12 cellular contexts compared by ENCODE assay signal in genomic region chr9:99019523-99020331, GRCh38.
A peak's percentile ranks its signal among the peaks of the same experiment; 100 is the strongest.
DNase-seq lines count a peak whose midpoint lies in the region; ATAC-seq and TF ChIP-seq lines count a peak whose summit lies in the region.
"Had no signal": no experiment of that assay in that cellular context is flagged by ENCODE, and none has a peak within 500 bp of the region (broad histone marks: within the 10 kb centered on the region; RNA-seq: fewer than 3 reads in every experiment).

No MANE protein-coding gene starts in this region.

- H3K36me3 ChIP-seq in BJ (ENCODE audit: control insufficient read depth, insufficient read depth, low read length) (peaks cover 7% of the 10 kb centered on the region), esophagus muscularis mucosa (peaks cover 48 to 95% (median 76%) of the 10 kb centered on the region in 4 donors)

- TF ChIP-seq CTCF in BJ (IDR thresholded peaks at IDR 0.05; ENCODE audit: insufficient read depth, low read depth, low read length) = no peak
- no peak for TF ChIP-seq CTCF in RWPE1 (conservative IDR thresholded peaks at IDR 0.05; ENCODE audit: low read depth)
- TF ChIP-seq CTCF in esophagus muscularis mucosa (IDR thresholded peaks at IDR 0.05) = no peak

- TF ChIP-seq POLR2A in esophagus muscularis mucosa (IDR thresholded peaks at IDR 0.05; ENCODE audit: low read depth) = no peak

- CTCF ChIA-PET in BJ (lab: Yijun Ruan, JAX) = interaction anchor here (0.7 to 1.4 kb wide), 7 partner anchors 15 to 159 kb away, joined by 3 to 4 read pairs (median 3); no protein-coding TSS in a partner anchor
- CTCF ChIA-PET in RWPE1 (lab: Yijun Ruan, JAX) = interaction anchor here (0.6 kb wide), 1 partner anchor 13 kb away, joined by 3 read pairs; no protein-coding TSS in a partner anchor

- H3K4me3 ChIP-seq in BJ (ENCODE audit: low read depth, low read length) (no peak overlapping the region), esophagus muscularis mucosa (no peak overlapping the region)

- 61% methylated on average over 3 of the region's 3 CpGs for WGBS in esophagus muscularis mucosa

- H3K27ac ChIP-seq in RWPE1 (no peak overlapping the region), esophagus muscularis mucosa (replicated peaks in 1 of 4) (peak overlapping the region; percentile 49 to 71 (median 62))

- POLR2A ChIA-PET in BJ (lab: Charles Lee) = no interaction called here
- POLR2A ChIA-PET in RWPE1 (lab: Yijun Ruan, JAX; ENCODE audit: low non-redundant PET) = no interaction called here

- H3K4me1 ChIP-seq in esophagus muscularis mucosa = peaks cover 0 to 33% (median 20%) of the 10 kb centered on the region in 4 donors

- intact Hi-C loops in esophagus muscularis mucosa (cut with DNase I) = no loop called here

- DNase-seq in BJ (ENCODE audit: low read depth) (peak; percentile 98), RWPE1 (ENCODE audit: low spot score) (peak; percentile 83), esophagus muscularis mucosa (ENCODE audit: extremely low spot score) (no peak), non-pigmented ciliary epithelial cell (ENCODE audit: low read depth) (peak; percentile 92), NCI-H146 (lab: John Stamatoyannopoulos, UW) (no peak)
- no peak for DNase-seq in stimulated activated CD4-positive, alpha-beta T cell treated with anti-CD3 and anti-CD28 coated beads, Interleukin-4, amount 100 ng/mL, for 1 hour
- DNase-seq: activated CD4-positive, alpha-beta T cell treated with anti-CD3 and anti-CD28 coated beads, Interleukin-2, amount 50 U/mL, for 4 hours; Calu3; NCI-H510A; stimulated activated naive B cell treated with anti-CD40 and anti-IgM and Interleukin-4, amounts not matched to agents 10 μg/mL and 1 μg/mL and 100 μg/mL, for 72 hours had no signal

- H3K9me3 ChIP-seq in esophagus muscularis mucosa = no peaks in the 10 kb centered on the region

- H3K27me3 ChIP-seq in BJ (ENCODE audit: control insufficient read depth, insufficient read depth, low read length) (no peaks in the 10 kb centered on the region), esophagus muscularis mucosa (no peaks in the 10 kb centered on the region)

- no peak for TF ChIP-seq EP300 in esophagus muscularis mucosa (IDR thresholded peaks at IDR 0.05)

- ATAC-seq in HG02588 (IDR thresholded peaks at IDR 0.05; ENCODE audit: unreplicated experiment) (no peak), HG03095 (IDR thresholded peaks at IDR 0.05; ENCODE audit: unreplicated experiment) (no peak)
- ATAC-seq: stimulated activated naive B cell treated with anti-CD40 and anti-IgM and Interleukin-4, amounts not matched to agents 10 μg/mL and 1 μg/mL and 100 μg/mL, for 72 hours had no signal

Comparison
In these comparisons a context has a peak if more than half of its experiments do, and no peak if none do; other contexts are left out.
1. DNase-seq: peak in BJ (single experiment), RWPE1 (single experiment) and non-pigmented ciliary epithelial cell (single experiment); none in esophagus muscularis mucosa (single experiment), stimulated activated CD4-positive, alpha-beta T cell treated with anti-CD3 and anti-CD28 coated beads, Interleukin-4, amount 100 ng/mL, for 1 hour (single experiment) and NCI-H146 (single experiment).